ENCODE assay signal across 17 cellular contexts in the genomic region with DNA sequence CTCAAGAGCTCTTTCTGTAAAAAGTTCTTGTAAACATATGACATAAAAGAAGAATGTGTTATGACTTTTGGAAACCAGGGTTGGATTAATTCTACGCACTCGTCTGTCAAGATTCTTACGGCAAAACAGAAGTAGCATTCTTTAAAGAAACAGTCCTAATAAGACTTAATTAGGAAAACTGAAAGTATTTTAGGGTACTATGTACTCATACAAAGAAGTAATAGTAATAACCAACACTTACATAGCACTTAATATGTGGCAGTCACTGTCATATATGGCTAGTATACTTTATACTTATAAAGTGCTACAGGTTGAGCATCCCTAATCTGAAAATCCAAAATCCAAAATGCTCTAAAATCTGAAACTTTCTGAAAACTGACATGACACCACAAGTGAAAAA.
DNase-seq lines count a peak whose midpoint lies in the region; ATAC-seq and TF ChIP-seq lines count a peak whose summit lies in the region.
"Had no signal": no experiment of that assay in that cellular context is flagged by ENCODE, and none has a peak within 500 bp of the region (broad histone marks: within the 10 kb centered on the region; RNA-seq: fewer than 3 reads in every experiment).

No MANE protein-coding gene starts in this region.

- peak overlapping the region in 6 of 8 donors; percentile 5 to 65 (median 32) for H3K4me3 Mint-ChIP-seq in CD4-positive, alpha-beta memory T cell

- H3K9me3 Mint-ChIP-seq in CD4-positive, alpha-beta memory T cell, result peaks cover 0 to 6% (median 2%) of the 10 kb centered on the region in 8 donors

- intact Hi-C loops in CD4-positive, alpha-beta memory T cell (cut with micrococcal nuclease), result no loop called here
- intact Hi-C loops in sigmoid colon (cut with DNase I), result no loop called here

- DNase-seq in CD4-positive, alpha-beta memory T cell, result no peak
- DNase-seq in epithelial cell of esophagus (ENCODE audit: low read depth) (peak; percentile 26), sigmoid colon (no peak), COLO668 (lab: John Stamatoyannopoulos, UW; ENCODE audit: unreplicated experiment) (no peak), GOT3 (lab: John Stamatoyannopoulos, UW) (no peak)
- DNase-seq: Caco-2, DMS153, GDM1, IMR-90, NCI-H1417 treated with DMSO at 0.1 percent for 48 hours, NCI-H1930, NCI-H2171, NCI-H526 had no signal

- H3K4me3 ChIP-seq in CD4-positive, alpha-beta memory T cell (ENCODE audit: low read length in 2 of 2), result peak overlapping the region in 1 of 2 donors; percentile 0
- H3K4me3 ChIP-seq in epithelial cell of esophagus (ENCODE audit: low read length), result no peak overlapping the region
- H3K4me3 ChIP-seq in sigmoid colon, result no peak overlapping the region
- H3K4me3 ChIP-seq: BLaER1 treated with 17β-estradiol and CSF1 and Interleukin-3, amounts not matched to agents 10 nM and 100 nM; SJSA1 had no signal

- H3K36me3 ChIP-seq in CD4-positive, alpha-beta memory T cell (ENCODE audit: insufficient read depth, low read length), result no peaks in the 10 kb centered on the region
- H3K36me3 ChIP-seq in sigmoid colon, result no peaks in the 10 kb centered on the region
- H3K36me3 ChIP-seq: BLaER1 treated with 17β-estradiol and CSF1 and Interleukin-3, amounts not matched to agents 10 nM and 100 nM; SJSA1 had no signal

- peak overlapping the region; percentile 27 for H3K27ac ChIP-seq in CD4-positive, alpha-beta memory T cell (ENCODE audit: low read depth, low read length)
- H3K27ac ChIP-seq in sigmoid colon, result peak overlapping the region in 3 of 4 donors; percentile 19 to 51 (median 20)
- H3K27ac ChIP-seq: BLaER1 treated with 17β-estradiol and CSF1 and Interleukin-3, amounts not matched to agents 10 nM and 100 nM; SJSA1 had no signal

- TF ChIP-seq EP300 in sigmoid colon (IDR thresholded peaks at IDR 0.05), result no peak

- CTCF ChIA-PET in CD4-positive, alpha-beta memory T cell (lab: Charles Lee; ENCODE audit: partially characterized antibody), result interaction anchor here (5.2 to 6.1 kb wide), 2 partner anchors 11 to 72 kb away, joined by 38 to 42 read pairs; no protein-coding TSS in a partner anchor

- 65 to 76% methylated on average over 3 of the region's 3 CpGs for WGBS in sigmoid colon, 2 donors

- no peaks in the 10 kb centered on the region for H3K27me3 Mint-ChIP-seq in CD4-positive, alpha-beta memory T cell

- peak overlapping the region; percentile 45 to 93 (median 85) for H3K27ac Mint-ChIP-seq in CD4-positive, alpha-beta memory T cell

- H3K4me1 ChIP-seq in CD4-positive, alpha-beta memory T cell (ENCODE audit: insufficient read depth, low read length), result peaks cover 42% of the 10 kb centered on the region
- H3K4me1 ChIP-seq in sigmoid colon, result peaks cover 0 to 32% (median 20%) of the 10 kb centered on the region in 4 donors
- H3K4me1 ChIP-seq: SJSA1 had no signal

- no peaks in the 10 kb centered on the region for H3K27me3 ChIP-seq in CD4-positive, alpha-beta memory T cell (ENCODE audit: insufficient read depth, low read length)
- no peaks in the 10 kb centered on the region for H3K27me3 ChIP-seq in sigmoid colon
- H3K27me3 ChIP-seq: BLaER1 treated with 17β-estradiol and CSF1 and Interleukin-3, amounts not matched to agents 10 nM and 100 nM; SJSA1 had no signal

- H3K36me3 Mint-ChIP-seq in CD4-positive, alpha-beta memory T cell, result peaks cover 8% of the 10 kb centered on the region in 2 donors

- peak; percentile 27 for ATAC-seq in GM18519 (IDR thresholded peaks at IDR 0.05; ENCODE audit: low FRiP score, unreplicated experiment)
- ATAC-seq in GM21619 (IDR thresholded peaks at IDR 0.05; ENCODE audit: unreplicated experiment), result no peak

- POLR2A ChIA-PET in CD4-positive, alpha-beta memory T cell (lab: Charles Lee; ENCODE audit: partially characterized antibody), result interaction anchor here (1.5 to 8.2 kb wide), 3 partner anchors 9 to 72 kb away, joined by 3 to 133 read pairs (median 64); partner anchors contain the start of gene ST8SIA1

- H3K4me1 Mint-ChIP-seq in CD4-positive, alpha-beta memory T cell, result peaks cover 26 to 51% (median 36%) of the 10 kb centered on the region in 4 donors

- TF ChIP-seq POLR2A in sigmoid colon (IDR thresholded peaks at IDR 0.05), result no peak

- no peaks in the 10 kb centered on the region for H3K9me3 ChIP-seq in CD4-positive, alpha-beta memory T cell (ENCODE audit: control insufficient read depth in 1 of 2, low read length in 2 of 2)
- no peaks in the 10 kb centered on the region for H3K9me3 ChIP-seq in sigmoid colon
- H3K9me3 ChIP-seq: Caco-2, SJSA1 had no signal

- TF ChIP-seq CTCF in epithelial cell of esophagus (IDR thresholded peaks at IDR 0.05; ENCODE audit: insufficient read depth, low read depth, low read length, missing control alignments), result no peak
- TF ChIP-seq CTCF in sigmoid colon (IDR thresholded peaks at IDR 0.05), result no peak
